ENCODE assay signal across 19 cellular contexts in the genomic region with DNA sequence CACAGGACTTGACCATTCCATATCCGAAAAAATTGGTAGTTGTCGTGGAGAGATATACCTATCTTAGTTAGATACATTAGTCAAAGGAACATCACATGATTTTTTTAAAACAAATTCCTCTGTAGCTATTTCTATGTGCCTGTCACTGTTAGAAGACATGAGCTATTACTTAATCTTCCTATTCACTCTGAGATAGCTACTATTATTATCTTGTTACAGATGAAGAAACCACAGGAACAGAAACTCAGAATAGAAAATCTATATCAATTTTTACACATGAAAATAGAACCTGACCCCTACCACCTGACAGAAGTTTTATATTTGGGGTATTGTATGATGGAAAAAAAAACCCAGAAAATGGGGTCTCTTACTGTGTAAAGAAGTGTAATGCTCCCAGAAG.
DNase-seq lines count a peak whose midpoint lies in the region; ATAC-seq lines count a peak whose summit lies in the region.
"Had no signal": no experiment of that assay in that cellular context is flagged by ENCODE, and none has a peak within 500 bp of the region (broad histone marks: within the 10 kb centered on the region; RNA-seq: fewer than 3 reads in every experiment).

No MANE protein-coding gene starts in this region.

- no peak overlapping the region for H3K9ac ChIP-seq in SK-N-MC (ENCODE audit: insufficient read length)

- H3K36me3 ChIP-seq in SK-N-MC (ENCODE audit: insufficient read depth, low read length): peaks cover 7% of the 10 kb centered on the region; the same call in 1 of the 2 replicates
- H3K36me3 ChIP-seq: right atrium auricular region, upper lobe of right lung had no signal

- no peak overlapping the region for H3K4me3 ChIP-seq in SK-N-MC
- H3K4me3 ChIP-seq: right atrium auricular region, upper lobe of right lung had no signal

- DNase-seq in NOMO-1 treated with DMSO at 0.1 percent for 48 hours (lab: John Stamatoyannopoulos, UW; ENCODE audit: unreplicated experiment): peak; percentile 72
- no peak for DNase-seq in NOMO-1 treated with dmso at 0.1 percent for 144 hours (lab: John Stamatoyannopoulos, UW; ENCODE audit: unreplicated experiment)
- no peak for DNase-seq in SK-N-MC (ENCODE audit: low read depth, low spot score)
- DNase-seq in putamen (ENCODE audit: low spot score): peak; percentile 6
- DNase-seq in amniotic stem cell (lab: John Stamatoyannopoulos, UW): no peak
- no peak for DNase-seq in activated CD4-positive, alpha-beta T cell treated with anti-CD3 and anti-CD28 coated beads for 1 hour
- DNase-seq in HT-29 (ENCODE audit: low spot score): no peak
- DNase-seq: activated CD4-positive, alpha-beta T cell treated with anti-CD3 and anti-CD28 coated beads, Interleukin-2, amount 50 U/mL, for 48 hours; activated gamma-delta T cell; Calu3; NCI-H1436 treated with DMSO at 0.1 percent for 48 hours; NCI-H2171; NCI-H524 treated with DMSO at 0.1 percent for 48 hours; SHP77; stimulated activated CD8-positive, alpha-beta memory T cell treated with anti-CD3 and anti-CD28 coated beads, Interleukin-4, amount 100 ng/mL, for 48 hours; upper lobe of right lung had no signal

- peaks cover 6% of the 10 kb centered on the region; the same call in 1 of the 2 replicates for H3K9me3 ChIP-seq in SK-N-MC (ENCODE audit: low read depth, low read length)
- H3K9me3 ChIP-seq: upper lobe of right lung had no signal

- ATAC-seq in HG02885 (IDR thresholded peaks at IDR 0.05; ENCODE audit: poor library complexity, unreplicated experiment): peak; percentile 38
- ATAC-seq: upper lobe of right lung had no signal

- peak overlapping the region; percentile 82 for H3K27ac ChIP-seq in SK-N-MC
- H3K27ac ChIP-seq: 22Rv1, right atrium auricular region, upper lobe of right lung had no signal

Comparison
In these comparisons a context has a peak if more than half of its experiments do, and no peak if none do; other contexts are left out.
1. DNase-seq: peak in NOMO-1 treated with DMSO at 0.1 percent for 48 hours (single experiment) and putamen (single experiment); none in NOMO-1 treated with dmso at 0.1 percent for 144 hours (single experiment), SK-N-MC (single experiment), amniotic stem cell (single experiment), activated CD4-positive, alpha-beta T cell treated with anti-CD3 and anti-CD28 coated beads for 1 hour (single experiment) and HT-29 (single experiment).